In the genomic region with DNA sequence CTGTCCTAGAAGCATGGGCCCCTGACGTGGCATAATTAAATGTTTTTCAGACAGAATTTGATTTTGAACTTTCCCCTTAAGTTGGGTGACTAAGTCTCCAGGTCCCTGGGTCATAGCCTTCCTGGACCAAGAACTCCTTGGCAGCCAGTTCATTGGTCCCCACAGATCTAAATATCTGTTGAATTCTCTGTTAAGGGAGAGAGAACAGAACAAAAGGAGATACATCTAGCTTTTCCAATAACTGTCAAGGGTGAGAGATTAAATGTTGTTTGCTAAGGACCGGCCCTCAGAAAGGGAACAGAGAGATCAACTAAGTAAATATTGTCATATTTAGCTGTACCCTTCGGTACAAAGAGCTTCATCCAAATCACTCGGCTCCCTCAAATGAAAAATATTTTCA, we compare ENCODE assay signal across 15 cellular contexts.
DNase-seq lines count a peak whose midpoint lies in the region; ATAC-seq and TF ChIP-seq lines count a peak whose summit lies in the region.
"Had no signal": no experiment of that assay in that cellular context is flagged by ENCODE, and none has a peak within 500 bp of the region (broad histone marks: within the 10 kb centered on the region; RNA-seq: fewer than 3 reads in every experiment).

No MANE protein-coding gene starts in this region.

- no peaks in the 10 kb centered on the region for H3K9me3 ChIP-seq in right atrium auricular region
- H3K9me3 ChIP-seq: psoas muscle had no signal

- no peak for TF ChIP-seq CTCF in brain (conservative IDR thresholded peaks at IDR 0.05)
- TF ChIP-seq CTCF in right atrium auricular region (IDR thresholded peaks at IDR 0.05), result no peak

- peak overlapping the region; percentile 31 to 38 for H3K27ac ChIP-seq in right atrium auricular region
- H3K27ac ChIP-seq: brain microvascular endothelial cell, psoas muscle had no signal

- peak; percentile 29 for DNase-seq in NCI-H510A treated with DMSO at 0.1 percent for 48 hours (lab: John Stamatoyannopoulos, UW)
- no peak for DNase-seq in NCI-H510A (lab: John Stamatoyannopoulos, UW)
- no peak for DNase-seq in right atrium auricular region (ENCODE audit: low spot score)
- DNase-seq in stromal cell of bone marrow (ENCODE audit: low read depth), result peak; percentile 17
- DNase-seq in H4 (ENCODE audit: low spot score), result no peak
- no peak for DNase-seq in kidney tubule cell (ENCODE audit: low spot score)
- DNase-seq: brain microvascular endothelial cell; CD4-positive, alpha-beta memory T cell; effector CD4-positive, alpha-beta T cell; NCI-H526; psoas muscle had no signal

- no peaks in the 10 kb centered on the region for H3K9me3 Mint-ChIP-seq in brain
- H3K9me3 Mint-ChIP-seq: activated naive CD4-positive, alpha-beta T cell treated with anti-CD3 and anti-CD28 coated beads, Interleukin-2, amount 50 U/mL, for 24 hours; CD4-positive, alpha-beta memory T cell had no signal

- H3K4me1 ChIP-seq in right atrium auricular region, result peaks cover 0 to 25% of the 10 kb centered on the region in 2 donors
- H3K4me1 ChIP-seq: psoas muscle had no signal

- peak overlapping the region; percentile 18 to 93 (median 83) for H3K27ac Mint-ChIP-seq in brain

- peaks cover 44% of the 10 kb centered on the region for H3K4me1 Mint-ChIP-seq in brain

- no peak overlapping the region for H3K4me3 ChIP-seq in right atrium auricular region
- H3K4me3 ChIP-seq: psoas muscle had no signal

- no peaks in the 10 kb centered on the region for H3K27me3 ChIP-seq in right atrium auricular region
- H3K27me3 ChIP-seq: brain microvascular endothelial cell had no signal

- H3K4me3 Mint-ChIP-seq in brain, result no peak overlapping the region
- H3K4me3 Mint-ChIP-seq: activated naive CD4-positive, alpha-beta T cell treated with anti-CD3 and anti-CD28 coated beads, Interleukin-2, amount 50 U/mL, for 24 hours; CD4-positive, alpha-beta memory T cell had no signal

- H3K27me3 Mint-ChIP-seq in brain, result no peaks in the 10 kb centered on the region
- H3K27me3 Mint-ChIP-seq: activated naive CD4-positive, alpha-beta T cell treated with anti-CD3 and anti-CD28 coated beads, Interleukin-2, amount 50 U/mL, for 24 hours; CD4-positive, alpha-beta memory T cell had no signal

- peaks cover 19% of the 10 kb centered on the region for H3K36me3 Mint-ChIP-seq in brain

- H3K36me3 ChIP-seq in right atrium auricular region, result no peaks in the 10 kb centered on the region
- H3K36me3 ChIP-seq: brain microvascular endothelial cell had no signal

- ATAC-seq in GM19023 (IDR thresholded peaks at IDR 0.05; ENCODE audit: unreplicated experiment), result no peak
- ATAC-seq: Panc1, psoas muscle had no signal

Comparison
In these comparisons a context has a peak if more than half of its experiments do, and no peak if none do; other contexts are left out.
1. DNase-seq: peak in NCI-H510A treated with DMSO at 0.1 percent for 48 hours (single experiment) and stromal cell of bone marrow (single experiment); none in NCI-H510A (single experiment), right atrium auricular region (single experiment), H4 (single experiment) and kidney tubule cell (single experiment).